Comparison of ENCODE assay signal across 8 cellular contexts in the genomic region with DNA sequence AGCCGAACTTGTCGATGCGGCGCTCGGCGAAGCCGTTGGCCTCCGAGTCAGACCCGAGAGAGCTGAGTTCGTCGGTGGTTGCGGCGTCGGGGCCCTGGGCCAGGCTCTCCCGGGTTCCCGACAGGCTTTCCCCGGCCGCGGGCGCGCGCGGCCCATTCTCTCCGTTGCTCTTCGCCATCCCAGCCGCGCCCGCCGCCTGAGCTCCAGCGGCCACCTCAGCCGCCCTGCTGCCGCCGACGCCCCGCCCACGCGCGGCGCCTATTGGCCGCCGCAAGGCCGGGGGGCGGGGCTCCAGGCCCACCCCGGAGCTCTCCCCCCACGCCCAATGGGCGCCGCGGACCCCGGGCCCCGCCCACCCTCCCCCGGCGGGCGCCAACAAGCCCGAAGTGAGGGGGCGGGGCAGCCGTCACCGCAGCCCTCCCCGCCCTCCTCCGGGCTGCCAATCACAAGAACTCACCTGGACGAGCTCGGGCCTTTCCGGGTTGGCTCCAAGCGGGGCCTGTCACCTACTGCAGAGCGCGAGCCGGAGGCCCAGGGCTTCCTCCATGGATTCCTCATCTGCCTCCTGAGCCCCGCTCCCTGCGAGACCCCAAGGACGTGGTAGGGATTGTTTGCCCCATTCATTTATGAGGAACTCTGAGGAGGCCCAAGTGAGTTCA. TPM values are rescaled to one million over a fixed set of nuclear protein-coding genes. Genes with fewer than 3 reads are reported as not detected.
DNase-seq lines count a peak whose midpoint lies in the region; ATAC-seq, FAIRE-seq and TF ChIP-seq lines count a peak whose summit lies in the region.

A gene with protein sequence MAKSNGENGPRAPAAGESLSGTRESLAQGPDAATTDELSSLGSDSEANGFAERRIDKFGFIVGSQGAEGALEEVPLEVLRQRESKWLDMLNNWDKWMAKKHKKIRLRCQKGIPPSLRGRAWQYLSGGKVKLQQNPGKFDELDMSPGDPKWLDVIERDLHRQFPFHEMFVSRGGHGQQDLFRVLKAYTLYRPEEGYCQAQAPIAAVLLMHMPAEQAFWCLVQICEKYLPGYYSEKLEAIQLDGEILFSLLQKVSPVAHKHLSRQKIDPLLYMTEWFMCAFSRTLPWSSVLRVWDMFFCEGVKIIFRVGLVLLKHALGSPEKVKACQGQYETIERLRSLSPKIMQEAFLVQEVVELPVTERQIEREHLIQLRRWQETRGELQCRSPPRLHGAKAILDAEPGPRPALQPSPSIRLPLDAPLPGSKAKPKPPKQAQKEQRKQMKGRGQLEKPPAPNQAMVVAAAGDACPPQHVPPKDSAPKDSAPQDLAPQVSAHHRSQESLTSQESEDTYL (minus strand): TSS at position 238 of the 659 bp plus-strand sequence. CDS start 60 bp downstream, at position 178.

- peaks cover 0 to 15% of the 10 kb centered on the region in 2 experiments for H3K36me3 ChIP-seq in keratinocyte (ENCODE audit: control insufficient read depth in 2 of 2, extremely low read depth in 1 of 2, insufficient read depth in 2 of 2, low read length in 2 of 2)

- H3K79me2 ChIP-seq in keratinocyte (ENCODE audit: control insufficient read depth, insufficient read depth, low read length), result peaks cover 31% of the 10 kb centered on the region

- peak within 1 kb of the TSS; percentile 97 for H3K4me2 ChIP-seq in keratinocyte (ENCODE audit: control insufficient read depth, extremely low read depth, insufficient read depth, low read depth, low read length)

- H3K4me1 ChIP-seq in keratinocyte (ENCODE audit: control insufficient read depth, extremely low read depth, insufficient read depth, low read length), result peaks cover 32% of the 10 kb centered on the region

- FAIRE-seq in keratinocyte (lab: Jason Lieb, UNC), result no peak

- H3K9me3 ChIP-seq in keratinocyte (ENCODE audit: control insufficient read depth, low read depth, low read length), result no peaks in the 10 kb centered on the region

- peak; percentile 89 for DNase-seq in AG10803 (ENCODE audit: low read depth)
- DNase-seq in NCI-H446 (lab: John Stamatoyannopoulos, UW), result peak; percentile 78 to 95
- peak; percentile 89 for DNase-seq in activated CD4-positive, alpha-beta T cell treated with anti-CD3 and anti-CD28 coated beads for 1 hour
- DNase-seq in cerebellar nuclear complex (lab: John Stamatoyannopoulos, UW), result peak; percentile 35 to 91
- DNase-seq in keratinocyte (ENCODE audit: low read depth, low spot score), result peak; percentile 71
- peak; percentile 84 to 89 (median 86) for DNase-seq in stimulated activated CD4-positive, alpha-beta T cell treated with anti-CD3 and anti-CD28 coated beads, Interleukin-12 subunit alpha, Interleukin-12 subunit beta, amount 100 ng/mL, for 48 hours (ENCODE audit: low read depth in 2 of 3, low spot score in 1 of 3)

- H2AFZ ChIP-seq in keratinocyte (ENCODE audit: control insufficient read depth, low read length), result peak within 1 kb of the TSS; percentile 54

- H3K27me3 ChIP-seq in keratinocyte (ENCODE audit: control insufficient read depth, extremely low read depth, insufficient read depth, low read length), result no peaks in the 10 kb centered on the region

- peak within 1 kb of the TSS; percentile 83 for H3K9ac ChIP-seq in keratinocyte (ENCODE audit: control insufficient read depth, extremely low read depth, insufficient read depth, low read length)

- peaks cover 5% of the 10 kb centered on the region for H3K9me1 ChIP-seq in keratinocyte (ENCODE audit: control insufficient read depth, extremely low read depth, insufficient read depth, low read length)

- H4K20me1 ChIP-seq in keratinocyte (ENCODE audit: control insufficient read depth, extremely low read depth, insufficient read depth, low read length), result peaks cover 4% of the 10 kb centered on the region

- peak within 1 kb of the TSS; percentile 74 for H3K27ac ChIP-seq in keratinocyte (ENCODE audit: control insufficient read depth, insufficient read depth, low read length)

- ATAC-seq in GM19043 (IDR thresholded peaks at IDR 0.05; ENCODE audit: low read depth, unreplicated experiment) (peak; percentile 82), HG03354 (IDR thresholded peaks at IDR 0.05; ENCODE audit: poor library complexity, severe bottlenecking, unreplicated experiment) (peak; percentile 87)

- TF ChIP-seq CTCF in AG10803 (conservative IDR thresholded peaks at IDR 0.05; ENCODE audit: low read length) (no peak), keratinocyte (optimal IDR thresholded peaks at IDR 0.05 in 1 of 3, IDR thresholded peaks at IDR 0.05 in 1 of 3, conservative IDR thresholded peaks at IDR 0.05 in 1 of 3; ENCODE audit: extremely low read depth in 1 of 3, insufficient read depth in 2 of 3, low read length in 3 of 3) (no peak)

- peak within 1 kb of the TSS; percentile 84 for H3K4me3 ChIP-seq in AG10803 (ENCODE audit: low read length)
- peak within 1 kb of the TSS; percentile 80 to 91 (median 81) for H3K4me3 ChIP-seq in keratinocyte (ENCODE audit: control insufficient read depth in 2 of 3, extremely low read depth in 1 of 3, insufficient read depth in 2 of 3, low read depth in 1 of 3, low read length in 3 of 3)

- dilution Hi-C loops in keratinocyte (cut with MboI; ENCODE audit: extremely low pct_ligation_motif_present, low sequenced_read_pairs), result no loop called here

RNA-seq across cellular contexts. Expression of the gene that starts here (rescaled TPM):
- 15.0 to 27.4 TPM (median 17.8 TPM) in 3 replicates for polyA plus RNA-seq in keratinocyte
- polyA plus RNA-seq in keratinocyte (2011; ENCODE audit: low read depth), result 9.0 TPM
- polyA plus RNA-seq in keratinocyte (2011; cell fraction: cytosol; rRNA removed), result 13.3 and 24.4 TPM in 2 replicates
- polyA plus RNA-seq in keratinocyte (2011; cell fraction: nucleus; rRNA removed), result 35.0 and 48.4 TPM in 2 replicates
- 16.3 and 26.8 TPM in 2 replicates for polyA plus RNA-seq in keratinocyte (2012; ENCODE audit: low replicate concordance)
- polyA minus RNA-seq in keratinocyte, result 12.1 to 20.4 TPM (median 17.8 TPM) in 3 replicates
- 27.6 TPM for polyA minus RNA-seq in keratinocyte (2011; cell fraction: cytosol; rRNA and poly(A)+ RNA removed)
- polyA minus RNA-seq in keratinocyte (2011; cell fraction: nucleus; rRNA and poly(A)+ RNA removed), result 16.2 and 30.5 TPM in 2 replicates

Comparison
In these comparisons a context has a peak if more than half of its experiments do, and no peak if none do; other contexts are left out.
1. Peak in every context shown above with its lines: DNase-seq, ATAC-seq, H3K4me3 ChIP-seq and H3K27ac ChIP-seq.